ENCODE assay signal across 13 cellular contexts in the genomic region with DNA sequence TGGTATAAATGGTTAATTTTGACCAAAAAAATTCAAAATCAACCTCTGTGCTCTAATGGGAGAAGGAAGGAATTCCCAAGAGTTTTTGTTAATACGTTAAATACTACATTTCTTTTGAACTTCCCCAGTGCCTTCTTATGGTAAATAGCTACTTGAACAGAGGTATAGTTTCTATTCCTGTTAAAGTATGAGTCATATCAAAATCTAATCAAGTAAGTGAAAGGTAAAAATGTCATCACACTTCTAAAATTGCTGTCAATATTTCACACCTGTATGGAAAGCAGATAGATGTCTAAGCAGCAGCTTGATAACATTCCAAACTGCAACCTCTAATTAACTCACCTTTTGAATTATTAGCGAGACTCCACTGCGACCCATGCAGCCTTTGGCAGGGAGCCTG.
DNase-seq lines count a peak whose midpoint lies in the region; ATAC-seq and TF ChIP-seq lines count a peak whose summit lies in the region.
"Had no signal": no experiment of that assay in that cellular context is flagged by ENCODE, and none has a peak within 500 bp of the region (broad histone marks: within the 10 kb centered on the region; RNA-seq: fewer than 3 reads in every experiment).

No MANE protein-coding gene starts in this region.

- H3K4me3 ChIP-seq in GM06990 (replicated peaks; ENCODE audit: low read depth, low read length) (no peak overlapping the region), transverse colon (no peak overlapping the region)
- H3K4me3 ChIP-seq: esophagus squamous epithelium had no signal

- H3K9me3 ChIP-seq in transverse colon: no peaks in the 10 kb centered on the region
- H3K9me3 ChIP-seq: esophagus squamous epithelium had no signal

- no peak for TF ChIP-seq EP300 in transverse colon (IDR thresholded peaks at IDR 0.05; ENCODE audit: low read depth)

- TF ChIP-seq POLR2A in transverse colon (IDR thresholded peaks at IDR 0.05): no peak

- in situ Hi-C loops in transverse colon (cut with MboI; ENCODE audit: low pct_ligation_motif_present in 1 of 4, low pct_unique_long_range_greater_than_20kb in 1 of 4, low sequenced_read_pairs in 3 of 4): no loop called here

- H3K36me3 ChIP-seq in GM06990 (ENCODE audit: control insufficient read depth, insufficient read depth, low read length): no peaks in the 10 kb centered on the region
- H3K36me3 ChIP-seq in transverse colon: no peaks in the 10 kb centered on the region
- H3K36me3 ChIP-seq: esophagus squamous epithelium had no signal

- H3K27ac ChIP-seq in transverse colon: no peak overlapping the region
- H3K27ac ChIP-seq: esophagus squamous epithelium had no signal

- no peak for TF ChIP-seq CTCF in GM06990 (IDR thresholded peaks at IDR 0.05; ENCODE audit: insufficient read depth, low read length, poor library complexity, severe bottlenecking)
- TF ChIP-seq CTCF in transverse colon (IDR thresholded peaks at IDR 0.05): no peak

- ATAC-seq in GM19035 (IDR thresholded peaks at IDR 0.05; ENCODE audit: unreplicated experiment) (peak; percentile 95), HG02642 (IDR thresholded peaks at IDR 0.05; ENCODE audit: poor library complexity, unreplicated experiment) (peak; percentile 82), HG03432 (IDR thresholded peaks at IDR 0.05; ENCODE audit: unreplicated experiment) (peak; percentile 93), HG03025 (IDR thresholded peaks at IDR 0.05; ENCODE audit: low FRiP score, unreplicated experiment) (no peak)

- DNase-seq in GM06990 (ENCODE audit: extremely low read depth, insufficient read length) (peak; percentile 64), transverse colon (no peak), NCI-H1436 treated with DMSO at 0.1 percent for 48 hours (lab: John Stamatoyannopoulos, UW) (no peak)
- no peak for DNase-seq in stimulated activated naive CD4-positive, alpha-beta T cell treated with Interleukin-2 at 50 U/mL for 16 hours (lab: John Stamatoyannopoulos, UW)
- DNase-seq: activated CD4-positive, alpha-beta T cell treated with anti-CD3 and anti-CD28 coated beads, Interleukin-2, amount 50 U/mL, for 1 hour; activated naive CD4-positive, alpha-beta T cell treated with anti-CD3 and anti-CD28 coated beads, Interleukin-2, amount 50 U/mL, for 16 hours; esophagus squamous epithelium; stimulated activated CD4-positive, alpha-beta T cell treated with anti-CD3 and anti-CD28 coated beads, Interleukin-4, amount 100 ng/mL, for 4 hours; substantia nigra had no signal

- 67 to 74% methylated on average over 1 to 3 of the region's 3 CpGs for WGBS in transverse colon (ENCODE audit: low coverage in 1 of 2), 2 donors

- H3K4me1 ChIP-seq in transverse colon: no peaks in the 10 kb centered on the region
- H3K4me1 ChIP-seq: esophagus squamous epithelium had no signal

- H3K27me3 ChIP-seq in GM06990 (replicated peaks; ENCODE audit: control insufficient read depth, insufficient read depth, low read length) (no peaks in the 10 kb centered on the region), transverse colon (no peaks in the 10 kb centered on the region)
- H3K27me3 ChIP-seq: esophagus squamous epithelium had no signal

- intact Hi-C loops in transverse colon (cut with DNase I; ENCODE audit: low total_unique reads): no loop called here
